ENCODE assay signal across 23 cellular contexts in genomic region chr3:52380023-52380422, GRCh38.
"Had no signal": no experiment of that assay in that cellular context is flagged by ENCODE, and none has a peak within 500 bp of the region (broad histone marks: within the 10 kb centered on the region; RNA-seq: fewer than 3 reads in every experiment).

No MANE protein-coding gene starts in this region.

- H3K9me3 ChIP-seq: left ventricle myocardium inferior, mucosa of descending colon, pancreas, prostate gland, thyroid gland, transverse colon, upper lobe of left lung, vagina had no signal

- H3K27me3 ChIP-seq: hepatocyte, pancreas, thyroid gland, transverse colon, upper lobe of left lung, vagina had no signal

- H3K4me2 ChIP-seq: hepatocyte had no signal

- H3K9me3 Mint-ChIP-seq: naive thymus-derived CD4-positive, alpha-beta T cell; natural killer cell treated with Interleukin-12 subunit alpha and Interleukin-12 subunit beta and Interleukin-15 and Interleukin-18, amount 100 ng/mL, for 72 hours; stimulated activated naive CD8-positive, alpha-beta T cell treated with anti-CD3 and anti-CD28 coated beads, Interleukin-15, Interleukin-2, amounts not matched to agents 100 ng/mL and 50 ng/mL, for 24 hours had no signal

- DNase-seq: islet precursor cell; left ventricle myocardium inferior; mesendoderm; midbrain; mucosa of descending colon; naive thymus-derived CD4-positive, alpha-beta T cell; pancreas; retina; stimulated activated CD4-positive, alpha-beta T cell treated with anti-CD3 and anti-CD28 coated beads, Interleukin-12 subunit alpha, Interleukin-12 subunit beta, amount 100 ng/mL, for 4 hours; stimulated activated CD4-positive, alpha-beta T cell treated with anti-CD3 and anti-CD28 coated beads, Interleukin-15, amount 100 ng/mL, for 24 hours; stimulated activated CD4-positive, alpha-beta T cell treated with anti-CD3 and anti-CD28 coated beads, Interleukin-2, amount 100 ng/mL, for 24 hours; stimulated activated CD4-positive, alpha-beta T cell treated with anti-CD3 and anti-CD28 coated beads, Interleukin-4, amount 100 ng/mL, for 1 hour; stimulated activated naive CD4-positive, alpha-beta T cell; thyroid gland; transverse colon; upper lobe of left lung had no signal

- H3K4me3 Mint-ChIP-seq: naive thymus-derived CD4-positive, alpha-beta T cell; natural killer cell treated with Interleukin-12 subunit alpha and Interleukin-12 subunit beta and Interleukin-15 and Interleukin-18, amount 100 ng/mL, for 72 hours; stimulated activated naive CD8-positive, alpha-beta T cell treated with anti-CD3 and anti-CD28 coated beads, Interleukin-15, Interleukin-2, amounts not matched to agents 100 ng/mL and 50 ng/mL, for 24 hours had no signal

- H3K4me3 ChIP-seq: hepatocyte, left ventricle myocardium inferior, lung, mucosa of descending colon, pancreas, prostate gland, skin epidermis, thyroid gland, transverse colon, upper lobe of left lung, vagina had no signal

- H3K4me1 ChIP-seq: left ventricle myocardium inferior, pancreas, prostate gland, thyroid gland, transverse colon, upper lobe of left lung, vagina had no signal

- H3K36me3 Mint-ChIP-seq: natural killer cell treated with Interleukin-12 subunit alpha and Interleukin-12 subunit beta and Interleukin-15 and Interleukin-18, amount 100 ng/mL, for 72 hours had no signal

- H3K36me3 ChIP-seq: pancreas, prostate gland, transverse colon had no signal

- H3K27ac ChIP-seq: hepatocyte, left ventricle myocardium inferior, pancreas, prostate gland, skin epidermis, thyroid gland, transverse colon, upper lobe of left lung, vagina had no signal

- H2AFZ ChIP-seq: hepatocyte had no signal

- H3K27me3 Mint-ChIP-seq: naive thymus-derived CD4-positive, alpha-beta T cell; natural killer cell treated with Interleukin-12 subunit alpha and Interleukin-12 subunit beta and Interleukin-15 and Interleukin-18, amount 100 ng/mL, for 72 hours; stimulated activated naive CD8-positive, alpha-beta T cell treated with anti-CD3 and anti-CD28 coated beads, Interleukin-15, Interleukin-2, amounts not matched to agents 100 ng/mL and 50 ng/mL, for 24 hours had no signal

- H3K27ac Mint-ChIP-seq: natural killer cell treated with Interleukin-12 subunit alpha and Interleukin-12 subunit beta and Interleukin-15 and Interleukin-18, amount 100 ng/mL, for 72 hours; stimulated activated naive CD8-positive, alpha-beta T cell treated with anti-CD3 and anti-CD28 coated beads, Interleukin-15, Interleukin-2, amounts not matched to agents 100 ng/mL and 50 ng/mL, for 24 hours had no signal
